In the genomic region with DNA sequence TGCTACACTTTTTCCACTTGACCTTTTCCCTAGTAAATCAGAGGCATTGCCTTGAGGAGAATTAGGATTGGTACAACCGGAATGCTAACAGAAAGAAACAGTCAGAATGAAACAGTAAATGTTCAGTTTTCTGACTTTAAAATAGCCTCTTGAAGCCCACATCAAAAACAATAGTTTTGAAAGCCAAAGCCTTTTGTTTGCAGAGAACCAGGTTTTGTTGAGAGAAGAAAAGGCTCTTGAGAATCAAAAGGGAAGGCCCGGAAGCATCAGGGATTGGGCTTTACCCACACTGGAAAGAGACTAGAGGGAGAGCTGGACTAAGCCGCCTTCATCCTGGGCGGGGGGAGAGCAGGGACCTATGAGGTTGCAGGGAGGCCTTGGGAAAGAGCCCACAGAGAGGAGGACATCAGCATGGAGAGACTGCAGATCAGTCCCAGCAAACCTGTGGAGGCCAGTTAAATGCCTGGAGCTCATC, we compare ENCODE assay signal across 11 cellular contexts. TPM values are rescaled to one million over a fixed set of nuclear protein-coding genes. Genes with fewer than 3 reads are reported as not detected.
DNase-seq lines count a peak whose midpoint lies in the region; ATAC-seq and TF ChIP-seq lines count a peak whose summit lies in the region.
"Had no signal": no experiment of that assay in that cellular context is flagged by ENCODE, and none has a peak within 500 bp of the region (broad histone marks: within the 10 kb centered on the region; RNA-seq: fewer than 3 reads in every experiment).

No MANE protein-coding gene starts in this region.

- H3K27ac ChIP-seq in breast epithelium (peak overlapping the region; percentile 9 to 62), thyroid gland (peak overlapping the region; percentile 17 to 83 (median 68)), WERI-Rb-1 (no peak overlapping the region)
- H3K27ac ChIP-seq: vagina had no signal

- TF ChIP-seq POLR2A in breast epithelium (IDR thresholded peaks at IDR 0.05) (no peak), thyroid gland (IDR thresholded peaks at IDR 0.05) (peak in 1 of 2 donors; percentile 27), erythroblast (IDR thresholded peaks at IDR 0.05; ENCODE audit: low read length) (no peak)

- H3K36me3 ChIP-seq in breast epithelium (no peaks in the 10 kb centered on the region), thyroid gland (no peaks in the 10 kb centered on the region), WERI-Rb-1 (no peaks in the 10 kb centered on the region)
- H3K36me3 ChIP-seq: vagina had no signal

- H3K4me3 Mint-ChIP-seq in MCF 10A (ENCODE audit: unreplicated experiment): no peak overlapping the region

- DNase-seq in breast epithelium (ENCODE audit: low spot score in 2 of 2) (no peak), MCF 10A (ENCODE audit: unreplicated experiment) (no peak), ecto neural progenitor cell (ENCODE audit: low spot score) (peak; percentile 72), thyroid gland (peak; percentile 83 to 86), erythroblast (lab: John Stamatoyannopoulos, UW) (no peak), WERI-Rb-1 (no peak), NK-92 (lab: John Stamatoyannopoulos, UW; ENCODE audit: unreplicated experiment) (no peak)
- DNase-seq: activated T-cell treated with anti-CD3 and anti-CD28 coated beads, Interleukin-2, amount 50 U/mL, for 1 hour; left cardiac atrium had no signal

- H3K36me3 Mint-ChIP-seq in MCF 10A (ENCODE audit: insufficient read depth, unreplicated experiment): no peaks in the 10 kb centered on the region

- POLR2A ChIA-PET in MCF 10A (lab: Yijun Ruan, JAX): interaction anchor here (1.0 to 1.7 kb wide), 3 partner anchors 8 to 422 kb away, joined by 3 to 6 read pairs (median 4); partner anchors contain the start of gene ADM

- CTCF ChIA-PET in MCF 10A (lab: Yijun Ruan, JAX): interaction anchor here (0.7 to 2.3 kb wide), 3 partner anchors 8 to 110 kb away, joined by 3 to 7 read pairs (median 6); partner anchors contain the start of gene ADM

- H3K9me3 Mint-ChIP-seq in MCF 10A (ENCODE audit: unreplicated experiment): no peaks in the 10 kb centered on the region

- no TSS peak for BruUV-seq in MCF 10A (replicated peaks; lab: Mats Ljungman, UMichigan)

- H3K27ac Mint-ChIP-seq in MCF 10A (ENCODE audit: low read depth, unreplicated experiment): no peak overlapping the region

- H3K4me1 ChIP-seq in breast epithelium: no peaks in the 10 kb centered on the region
- peaks cover 18 to 30% of the 10 kb centered on the region in 2 donors for H3K4me1 ChIP-seq in thyroid gland

- 32 to 35% methylated on average over 4 of the region's 4 CpGs for WGBS in thyroid gland, 2 donors

- H3K27me3 ChIP-seq in breast epithelium: no peaks in the 10 kb centered on the region
- H3K27me3 ChIP-seq in thyroid gland: no peaks in the 10 kb centered on the region
- no peaks in the 10 kb centered on the region for H3K27me3 ChIP-seq in WERI-Rb-1 (ENCODE audit: insufficient read depth, low read depth, severe bottlenecking)
- H3K27me3 ChIP-seq: vagina had no signal

- intact Hi-C loops in breast epithelium (cut with DNase I; ENCODE audit: low total_unique reads) (no loop called here), MCF 10A (cut with micrococcal nuclease) (no loop called here), thyroid gland (cut with DNase I) (no loop called here)

- H3K4me3 ChIP-seq in breast epithelium: no peak overlapping the region
- H3K4me3 ChIP-seq in thyroid gland (replicated peaks in 1 of 3): no peak overlapping the region
- H3K4me3 ChIP-seq in WERI-Rb-1 (ENCODE audit: low read depth, low read length): no peak overlapping the region
- H3K4me3 ChIP-seq: vagina had no signal

- peaks cover 13% of the 10 kb centered on the region for H3K4me1 Mint-ChIP-seq in MCF 10A (ENCODE audit: insufficient read depth, unreplicated experiment)

- H3K9me3 ChIP-seq in breast epithelium (no peaks in the 10 kb centered on the region), thyroid gland (no peaks in the 10 kb centered on the region), WERI-Rb-1 (ENCODE audit: severe bottlenecking) (no peaks in the 10 kb centered on the region)
- H3K9me3 ChIP-seq: vagina had no signal

- ATAC-seq in HG03378 (IDR thresholded peaks at IDR 0.05; ENCODE audit: unreplicated experiment): peak; percentile 11

- H3K27me3 Mint-ChIP-seq in MCF 10A (ENCODE audit: insufficient read depth, unreplicated experiment): no peaks in the 10 kb centered on the region

- TF ChIP-seq CTCF in breast epithelium (IDR thresholded peaks at IDR 0.05) (no peak), MCF 10A (IDR thresholded peaks at IDR 0.05; ENCODE audit: unreplicated experiment) (no peak), thyroid gland (IDR thresholded peaks at IDR 0.05) (no peak), WERI-Rb-1 (IDR thresholded peaks at IDR 0.05; ENCODE audit: low read depth, low read length) (no peak)

RNA-seq across cellular contexts. Expression of gene ADM, which starts 12.4 kb away (rescaled TPM):
- 100 to 1,000 TPM in 2 of 3 donors, 10 to 100 TPM in 1; 77.1 to 279 (median 252) TPM for total RNA-seq in breast epithelium
- 8.7 and 10.6 TPM in 2 replicates for total RNA-seq in MCF 10A (2022)
- total RNA-seq in thyroid gland: 10 to 100 TPM in 3 of 4 donors, 1 to 10 TPM in 1; 8.0 to 69.1 (median 20.5) TPM

RNA-seq across cellular contexts. Expression of gene SBF2, which starts 23.3 kb away (rescaled TPM):
- total RNA-seq in breast epithelium: 10 to 100 TPM; 74.8 to 91.9 (median 88.2) TPM
- total RNA-seq in MCF 10A (2022): 28.3 and 28.7 TPM in 2 replicates
- total RNA-seq in thyroid gland: 10 to 100 TPM; 67.5 to 92.9 (median 71.6) TPM

Comparison
In these comparisons a context has a peak if more than half of its experiments do, and no peak if none do; other contexts are left out.
1. DNase-seq: peak in ecto neural progenitor cell (single experiment) and thyroid gland (2 of 2); none in breast epithelium (0 of 2), MCF 10A (single experiment), erythroblast (0 of 2), WERI-Rb-1 (single experiment) and NK-92 (single experiment).